Comparison of ENCODE assay signal across 8 cellular contexts in the genomic region with DNA sequence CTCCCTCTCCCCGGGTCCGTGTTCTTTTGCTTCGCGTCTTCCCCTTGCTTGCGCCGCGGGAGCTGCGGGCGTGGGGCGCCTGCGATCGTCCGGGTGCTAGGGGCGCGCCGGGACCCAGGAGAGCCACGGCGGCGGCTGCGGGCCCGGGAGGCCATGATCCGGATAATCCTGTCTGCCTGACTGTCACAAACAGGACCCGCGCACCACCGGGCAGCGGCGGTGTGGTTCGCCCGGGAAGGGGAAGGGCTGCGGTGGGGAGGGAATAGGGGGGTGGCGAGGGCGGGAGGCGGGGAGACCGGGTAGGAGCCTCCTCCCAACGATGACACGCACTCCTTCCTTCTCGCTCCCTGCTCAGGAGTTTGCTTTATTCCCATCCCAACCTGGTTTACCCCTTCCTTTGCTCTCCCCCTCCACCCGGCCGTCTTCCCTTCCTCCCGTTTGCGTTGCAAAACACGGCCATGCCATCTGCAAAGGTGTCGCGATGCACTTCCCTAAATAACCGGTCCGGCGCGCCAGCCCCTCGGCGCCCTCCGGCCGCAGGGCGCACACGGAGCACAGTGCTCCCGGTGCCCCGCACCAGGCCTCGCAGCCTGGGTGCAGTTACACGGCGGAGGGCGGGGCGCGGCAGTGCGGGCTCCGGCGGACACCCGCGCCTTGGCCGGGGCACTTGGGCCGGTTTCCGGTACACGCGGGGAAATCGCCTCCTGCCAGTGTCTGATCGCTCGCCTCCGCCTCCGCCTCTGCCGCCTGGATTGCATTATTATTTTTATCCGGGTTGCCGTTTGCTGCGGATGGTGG. TPM values are rescaled to one million over a fixed set of nuclear protein-coding genes. Genes with fewer than 3 reads are reported as not detected.
DNase-seq lines count a peak whose midpoint lies in the region; ATAC-seq, FAIRE-seq and TF ChIP-seq lines count a peak whose summit lies in the region.

No MANE protein-coding gene starts in this region.

- in situ Hi-C loops in ACHN (cut with HindIII; ENCODE audit: low pct_ligation_motif_present, low pct_unique_long_range_greater_than_20kb, low sequenced_read_pairs), result no loop called here

- H3K36me3 ChIP-seq in ectodermal cell (ENCODE audit: control insufficient read depth, insufficient read depth, low read length) (no peaks in the 10 kb centered on the region), lower lobe of right lung (no peaks in the 10 kb centered on the region)

- H3K27ac ChIP-seq in ectodermal cell (ENCODE audit: insufficient read depth, low read depth, low read length, poor library complexity, severe bottlenecking), result no peak overlapping the region
- H3K27ac ChIP-seq in lower lobe of right lung, result peak overlapping the region; percentile 98

- peak; percentile 68 to 73 for ATAC-seq in lower lobe of right lung
- no peak for ATAC-seq in GM18858 (IDR thresholded peaks at IDR 0.05; ENCODE audit: unreplicated experiment)

- 0 to 1% methylated on average over 81 of the region's 81 CpGs for WGBS in ectodermal cell, 2 experiments

- peaks cover 15% of the 10 kb centered on the region for H3K4me1 ChIP-seq in ectodermal cell (ENCODE audit: control insufficient read depth, insufficient read depth, low read length)
- peaks cover 44% of the 10 kb centered on the region for H3K4me1 ChIP-seq in lower lobe of right lung

- H3K9me3 ChIP-seq in ectodermal cell (ENCODE audit: control insufficient read depth, low read length), result no peaks in the 10 kb centered on the region
- H3K9me3 ChIP-seq in lower lobe of right lung, result no peaks in the 10 kb centered on the region

- peak overlapping the region; percentile 81 for H3K4me3 ChIP-seq in ectodermal cell (ENCODE audit: insufficient read depth, low read depth, low read length)
- peak overlapping the region; percentile 93 for H3K4me3 ChIP-seq in lower lobe of right lung

- FAIRE-seq in GM18507 (lab: Jason Lieb, UNC), result peak; percentile 53

- intact Hi-C loops in lower lobe of right lung (cut with DNase I), result no loop called here

- peak; percentile 71 for DNase-seq in ACHN
- no peak for DNase-seq in GM18507 (ENCODE audit: extremely low spot score, insufficient read length, low read depth)
- DNase-seq in NCI-H226, result peak; percentile 69
- DNase-seq in activated CD4-positive, alpha-beta T cell treated with anti-CD3 and anti-CD28 coated beads, Interleukin-2, amount 50 U/mL, for 48 hours, result peak; percentile 69 to 73
- peak; percentile 82 for DNase-seq in lower lobe of right lung
- DNase-seq in stimulated activated CD4-positive, alpha-beta T cell treated with anti-CD3 and anti-CD28 coated beads, Interleukin-4, amount 100 ng/mL, for 48 hours (ENCODE audit: low read depth in 2 of 2), result peak; percentile 42 to 52

- no peak for TF ChIP-seq CTCF in lower lobe of right lung (IDR thresholded peaks at IDR 0.05)

- peaks cover 93% of the 10 kb centered on the region for H3K27me3 ChIP-seq in ectodermal cell (ENCODE audit: control insufficient read depth, insufficient read depth, low read length, poor library complexity, severe bottlenecking)
- no peaks in the 10 kb centered on the region for H3K27me3 ChIP-seq in lower lobe of right lung (ENCODE audit: low read depth)

RNA-seq across cellular contexts. Expression of a gene that starts 1.5 kb away (rescaled TPM):
- 4.3 TPM for polyA plus RNA-seq in ectodermal cell (2013, experiment 1 of 4)
- 3.0 TPM for polyA plus RNA-seq in ectodermal cell (2013, experiment 2 of 4)
- 3.6 TPM for polyA plus RNA-seq in ectodermal cell (2013, experiment 3 of 4)
- polyA plus RNA-seq in ectodermal cell (2013, experiment 4 of 4), result 2.9 TPM
- total RNA-seq in lower lobe of right lung, result 147 TPM
